ENCODE assay signal across 1 cellular context in genomic region chr19:31330237-31330636, GRCh38.
TF ChIP-seq lines count a peak whose summit lies in the region.

No MANE protein-coding gene starts in this region.

TF ChIP-seq in H1, 55 proteins besides CTCF, POLR2A, EP300 and RAD21 (continued from another document):
- no peak for TF ChIP-seq ATF2 (IDR thresholded peaks at IDR 0.05; ENCODE audit: low read length)
- no peak for TF ChIP-seq HDAC6 (IDR thresholded peaks at IDR 0.05; ENCODE audit: low read depth, low read length)
TF ChIP-seq in H1: peak in this region for 0.
